1 cellular context compared by ENCODE assay signal in genomic region chr2:27102329-27102728, GRCh38.
TF ChIP-seq lines count a peak whose summit lies in the region.

No MANE protein-coding gene starts in this region.

TF ChIP-seq in HepG2, 621 proteins besides CTCF, POLR2A, EP300 and RAD21 (continues in another document):
- TF ChIP-seq, protein P1, sequence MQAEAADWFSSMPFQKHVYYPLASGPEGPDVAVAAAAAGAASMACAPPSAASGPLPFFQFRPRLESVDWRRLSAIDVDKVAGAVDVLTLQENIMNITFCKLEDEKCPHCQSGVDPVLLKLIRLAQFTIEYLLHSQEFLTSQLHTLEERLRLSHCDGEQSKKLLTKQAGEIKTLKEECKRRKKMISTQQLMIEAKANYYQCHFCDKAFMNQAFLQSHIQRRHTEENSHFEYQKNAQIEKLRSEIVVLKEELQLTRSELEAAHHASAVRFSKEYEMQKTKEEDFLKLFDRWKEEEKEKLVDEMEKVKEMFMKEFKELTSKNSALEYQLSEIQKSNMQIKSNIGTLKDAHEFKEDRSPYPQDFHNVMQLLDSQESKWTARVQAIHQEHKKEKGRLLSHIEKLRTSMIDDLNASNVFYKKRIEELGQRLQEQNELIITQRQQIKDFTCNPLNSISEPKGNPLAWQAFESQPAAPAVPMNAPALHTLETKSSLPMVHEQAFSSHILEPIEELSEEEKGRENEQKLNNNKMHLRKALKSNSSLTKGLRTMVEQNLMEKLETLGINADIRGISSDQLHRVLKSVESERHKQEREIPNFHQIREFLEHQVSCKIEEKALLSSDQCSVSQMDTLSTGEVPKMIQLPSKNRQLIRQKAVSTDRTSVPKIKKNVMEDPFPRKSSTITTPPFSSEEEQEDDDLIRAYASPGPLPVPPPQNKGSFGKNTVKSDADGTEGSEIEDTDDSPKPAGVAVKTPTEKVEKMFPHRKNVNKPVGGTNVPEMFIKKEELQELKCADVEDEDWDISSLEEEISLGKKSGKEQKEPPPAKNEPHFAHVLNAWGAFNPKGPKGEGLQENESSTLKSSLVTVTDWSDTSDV (CRISPR knock-in tag; IDR thresholded peaks at IDR 0.05) = no peak
- TF ChIP-seq SOX5 (CRISPR knock-in tag; IDR thresholded peaks at IDR 0.05; ENCODE audit: borderline replicate concordance) = no peak
- peak; percentile 9; the same call in 1 of the 2 replicates for TF ChIP-seq ZNF687 (CRISPR knock-in tag; IDR thresholded peaks at IDR 0.05)
- TF ChIP-seq KDM2A (CRISPR knock-in tag; IDR thresholded peaks at IDR 0.05; ENCODE audit: borderline replicate concordance, low read depth) = 0 out of 2 replicates have a peak, but pooled peaks have one; percentile 15
- no peak for TF ChIP-seq TSC22D2 (CRISPR knock-in tag; IDR thresholded peaks at IDR 0.05; ENCODE audit: borderline replicate concordance)
- TF ChIP-seq MTA3 (CRISPR knock-in tag; IDR thresholded peaks at IDR 0.05) = no peak
- peak; percentile 93 for TF ChIP-seq ZNF263 (CRISPR knock-in tag; IDR thresholded peaks at IDR 0.05)
- TF ChIP-seq ZNF878 (CRISPR knock-in tag; IDR thresholded peaks at IDR 0.05) = no peak
- TF ChIP-seq NFAT5 (CRISPR knock-in tag; IDR thresholded peaks at IDR 0.05) = no peak
- TF ChIP-seq, protein P2, sequence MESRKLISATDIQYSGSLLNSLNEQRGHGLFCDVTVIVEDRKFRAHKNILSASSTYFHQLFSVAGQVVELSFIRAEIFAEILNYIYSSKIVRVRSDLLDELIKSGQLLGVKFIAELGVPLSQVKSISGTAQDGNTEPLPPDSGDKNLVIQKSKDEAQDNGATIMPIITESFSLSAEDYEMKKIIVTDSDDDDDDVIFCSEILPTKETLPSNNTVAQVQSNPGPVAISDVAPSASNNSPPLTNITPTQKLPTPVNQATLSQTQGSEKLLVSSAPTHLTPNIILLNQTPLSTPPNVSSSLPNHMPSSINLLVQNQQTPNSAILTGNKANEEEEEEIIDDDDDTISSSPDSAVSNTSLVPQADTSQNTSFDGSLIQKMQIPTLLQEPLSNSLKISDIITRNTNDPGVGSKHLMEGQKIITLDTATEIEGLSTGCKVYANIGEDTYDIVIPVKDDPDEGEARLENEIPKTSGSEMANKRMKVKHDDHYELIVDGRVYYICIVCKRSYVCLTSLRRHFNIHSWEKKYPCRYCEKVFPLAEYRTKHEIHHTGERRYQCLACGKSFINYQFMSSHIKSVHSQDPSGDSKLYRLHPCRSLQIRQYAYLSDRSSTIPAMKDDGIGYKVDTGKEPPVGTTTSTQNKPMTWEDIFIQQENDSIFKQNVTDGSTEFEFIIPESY (CRISPR knock-in tag; IDR thresholded peaks at IDR 0.05) = no peak
- TF ChIP-seq ZNF546 (CRISPR knock-in tag; conservative IDR thresholded peaks at IDR 0.05) = no peak
- TF ChIP-seq ZNF318 (CRISPR knock-in tag; IDR thresholded peaks at IDR 0.05) = no peak
- TF ChIP-seq DMAP1 (CRISPR knock-in tag; IDR thresholded peaks at IDR 0.05) = no peak
- TF ChIP-seq SP1 (IDR thresholded peaks at IDR 0.05) = no peak
- TF ChIP-seq SP1 (CRISPR knock-in tag; IDR thresholded peaks at IDR 0.05) = no peak
- TF ChIP-seq, protein P3, sequence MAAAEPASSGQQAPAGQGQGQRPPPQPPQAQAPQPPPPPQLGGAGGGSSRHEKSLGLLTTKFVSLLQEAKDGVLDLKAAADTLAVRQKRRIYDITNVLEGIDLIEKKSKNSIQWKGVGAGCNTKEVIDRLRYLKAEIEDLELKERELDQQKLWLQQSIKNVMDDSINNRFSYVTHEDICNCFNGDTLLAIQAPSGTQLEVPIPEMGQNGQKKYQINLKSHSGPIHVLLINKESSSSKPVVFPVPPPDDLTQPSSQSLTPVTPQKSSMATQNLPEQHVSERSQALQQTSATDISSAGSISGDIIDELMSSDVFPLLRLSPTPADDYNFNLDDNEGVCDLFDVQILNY (CRISPR knock-in tag; conservative IDR thresholded peaks at IDR 0.05) = no peak
- TF ChIP-seq ZNF329 (CRISPR knock-in tag; IDR thresholded peaks at IDR 0.05; ENCODE audit: low read depth) = no peak
- TF ChIP-seq, protein P4, sequence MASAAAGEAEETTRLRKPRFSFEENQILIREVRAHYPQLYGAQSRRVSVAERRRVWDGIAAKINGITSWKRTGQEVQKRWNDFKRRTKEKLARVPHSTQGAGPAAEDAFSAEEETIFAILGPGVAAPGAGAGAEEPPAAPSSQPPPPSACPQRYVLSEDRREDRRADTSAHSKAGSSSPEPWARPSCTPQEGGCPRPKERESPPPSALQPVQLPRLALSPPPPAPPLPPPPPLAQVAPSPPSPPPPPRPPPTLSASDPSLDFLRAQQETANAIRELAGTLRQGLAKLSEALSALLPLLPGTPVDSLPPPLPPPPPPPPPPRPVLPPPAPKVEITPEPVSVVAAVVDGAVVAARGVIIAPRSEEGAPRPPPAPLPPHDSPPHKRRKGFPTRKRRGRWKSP (CRISPR knock-in tag; IDR thresholded peaks at IDR 0.05) = no peak
- 0 out of 2 replicates have a peak, but pooled peaks have one; percentile 20 for TF ChIP-seq ZNF350 (CRISPR knock-in tag; IDR thresholded peaks at IDR 0.05; ENCODE audit: borderline replicate concordance, low read depth)
- TF ChIP-seq ZNF333 (CRISPR knock-in tag; IDR thresholded peaks at IDR 0.05; ENCODE audit: borderline replicate concordance) = no peak
- no peak for TF ChIP-seq ZZZ3 (CRISPR knock-in tag; IDR thresholded peaks at IDR 0.05; ENCODE audit: borderline replicate concordance)
- TF ChIP-seq AGO2 (optimal IDR thresholded peaks at IDR 0.05; ENCODE audit: low read depth, low read length) = peak; percentile 72
- no peak for TF ChIP-seq CBFB (CRISPR knock-in tag; IDR thresholded peaks at IDR 0.05)
